Comparison of ENCODE assay signal across 1 cellular context in the genomic region with DNA sequence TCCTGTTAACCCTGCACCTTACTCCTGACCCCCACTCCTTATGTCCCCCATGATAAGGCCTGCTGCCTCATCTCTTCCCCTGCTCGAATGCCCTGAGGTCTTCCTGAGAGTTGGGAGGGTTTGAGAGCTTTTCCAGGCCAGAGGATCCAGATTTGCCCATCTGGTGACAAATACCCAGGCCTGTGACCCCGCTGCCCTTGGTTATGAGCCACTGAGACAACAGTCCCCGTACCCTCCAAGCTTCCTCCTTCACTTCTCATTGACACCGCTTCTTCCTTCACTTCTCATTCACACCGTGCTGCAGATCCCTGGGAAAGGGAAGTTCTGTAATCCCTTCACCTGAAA.
TF ChIP-seq lines count a peak whose summit lies in the region.

No MANE protein-coding gene starts in this region.

TF ChIP-seq in GM23338, 12 proteins besides CTCF, POLR2A, EP300 and RAD21 (continued from another document):
- TF ChIP-seq, protein P1, sequence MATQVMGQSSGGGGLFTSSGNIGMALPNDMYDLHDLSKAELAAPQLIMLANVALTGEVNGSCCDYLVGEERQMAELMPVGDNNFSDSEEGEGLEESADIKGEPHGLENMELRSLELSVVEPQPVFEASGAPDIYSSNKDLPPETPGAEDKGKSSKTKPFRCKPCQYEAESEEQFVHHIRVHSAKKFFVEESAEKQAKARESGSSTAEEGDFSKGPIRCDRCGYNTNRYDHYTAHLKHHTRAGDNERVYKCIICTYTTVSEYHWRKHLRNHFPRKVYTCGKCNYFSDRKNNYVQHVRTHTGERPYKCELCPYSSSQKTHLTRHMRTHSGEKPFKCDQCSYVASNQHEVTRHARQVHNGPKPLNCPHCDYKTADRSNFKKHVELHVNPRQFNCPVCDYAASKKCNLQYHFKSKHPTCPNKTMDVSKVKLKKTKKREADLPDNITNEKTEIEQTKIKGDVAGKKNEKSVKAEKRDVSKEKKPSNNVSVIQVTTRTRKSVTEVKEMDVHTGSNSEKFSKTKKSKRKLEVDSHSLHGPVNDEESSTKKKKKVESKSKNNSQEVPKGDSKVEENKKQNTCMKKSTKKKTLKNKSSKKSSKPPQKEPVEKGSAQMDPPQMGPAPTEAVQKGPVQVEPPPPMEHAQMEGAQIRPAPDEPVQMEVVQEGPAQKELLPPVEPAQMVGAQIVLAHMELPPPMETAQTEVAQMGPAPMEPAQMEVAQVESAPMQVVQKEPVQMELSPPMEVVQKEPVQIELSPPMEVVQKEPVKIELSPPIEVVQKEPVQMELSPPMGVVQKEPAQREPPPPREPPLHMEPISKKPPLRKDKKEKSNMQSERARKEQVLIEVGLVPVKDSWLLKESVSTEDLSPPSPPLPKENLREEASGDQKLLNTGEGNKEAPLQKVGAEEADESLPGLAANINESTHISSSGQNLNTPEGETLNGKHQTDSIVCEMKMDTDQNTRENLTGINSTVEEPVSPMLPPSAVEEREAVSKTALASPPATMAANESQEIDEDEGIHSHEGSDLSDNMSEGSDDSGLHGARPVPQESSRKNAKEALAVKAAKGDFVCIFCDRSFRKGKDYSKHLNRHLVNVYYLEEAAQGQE (IDR thresholded peaks at IDR 0.05; ENCODE audit: unreplicated experiment), result no peak
